Comparison of ENCODE assay signal across 18 cellular contexts in the genomic region with DNA sequence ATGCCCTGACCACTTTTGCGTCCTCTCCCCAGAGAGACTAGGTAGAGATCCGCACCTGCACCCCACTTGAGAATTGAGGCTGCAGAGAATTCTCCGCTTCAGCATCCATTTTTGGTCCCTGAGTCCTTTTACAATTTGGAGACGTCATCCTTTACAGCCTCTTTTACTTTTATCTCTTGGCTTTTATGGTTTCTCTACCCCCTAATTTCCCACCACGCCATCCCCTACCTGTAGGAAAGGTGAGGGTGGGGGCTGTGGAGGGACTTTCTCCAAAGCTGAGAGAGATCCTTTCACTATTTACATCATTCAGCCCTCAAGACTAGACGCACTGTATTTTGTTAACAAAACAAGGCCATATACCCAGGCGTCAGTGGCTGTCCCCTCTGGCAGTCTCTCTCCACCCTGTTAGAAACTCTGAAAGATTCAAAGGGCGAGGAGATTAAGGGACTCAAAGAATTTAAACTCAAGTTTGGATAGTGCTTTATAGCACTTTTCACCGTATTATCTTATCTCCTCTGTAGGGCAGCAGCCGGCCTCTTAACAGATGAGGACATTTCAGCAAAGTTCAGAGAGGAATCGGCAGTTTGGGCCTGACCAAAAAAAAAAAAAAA. TPM values are rescaled to one million over a fixed set of nuclear protein-coding genes. Genes with fewer than 3 reads are reported as not detected.
DNase-seq lines count a peak whose midpoint lies in the region; ATAC-seq and TF ChIP-seq lines count a peak whose summit lies in the region.
"Had no signal": no experiment of that assay in that cellular context is flagged by ENCODE, and none has a peak within 500 bp of the region (broad histone marks: within the 10 kb centered on the region; RNA-seq: fewer than 3 reads in every experiment).

No MANE protein-coding gene starts in this region.

- H3K4me3 ChIP-seq in PC-3 (ENCODE audit: low read length), result peak overlapping the region; percentile 81; the same call in 1 of the 2 replicates
- peak overlapping the region; percentile 76 for H3K4me3 ChIP-seq in fibroblast of villous mesenchyme (ENCODE audit: low read depth, low read length)
- H3K4me3 ChIP-seq in psoas muscle, result peak overlapping the region; percentile 87
- H3K4me3 ChIP-seq: ovary had no signal

- H3K79me2 ChIP-seq in PC-3 (ENCODE audit: low read length), result 0 out of 2 replicates have a peak, but pooled peaks cover 11% of the 10 kb centered on the region

- intact Hi-C loops in PC-3 (cut with micrococcal nuclease) (no loop called here), psoas muscle (cut with DNase I) (loop anchor here in 1 of 2 donors (10.0 kb wide), 1 partner anchor 151 kb away; no protein-coding TSS in a partner anchor)

- ATAC-seq in PC-3 (no peak), psoas muscle (no peak), left lobe of liver (no peak)
- no peak for ATAC-seq in stimulated activated naive CD8-positive, alpha-beta T cell treated with anti-CD3 and anti-CD28 coated beads, Interleukin-15, Interleukin-2, amounts not matched to agents 100 U/mL and 50 U/mL, for 24 hours
- ATAC-seq: heart right ventricle; stimulated activated memory B cell treated with anti-CD40 and anti-IgM and Interleukin-4, amounts not matched to agents 10 μg/mL and 1 μg/mL and 100 μg/mL, for 72 hours had no signal

- DNase-seq in ELF-1 (ENCODE audit: low read depth, low spot score) (peak; percentile 32), PC-3 (no peak), fibroblast of villous mesenchyme (ENCODE audit: low read depth) (no peak), psoas muscle (no peak), left lobe of liver (ENCODE audit: low spot score) (no peak), SHP77 treated with DMSO at 0.1 percent for 48 hours (lab: John Stamatoyannopoulos, UW) (no peak), cortex of kidney (lab: John Stamatoyannopoulos, UW) (no peak)
- DNase-seq in stimulated activated naive CD8-positive, alpha-beta T cell treated with anti-CD3 and anti-CD28 coated beads, Interleukin-15, Interleukin-2, amounts not matched to agents 100 U/mL and 50 U/mL, for 24 hours, result no peak
- DNase-seq: activated CD4-positive, alpha-beta memory T cell treated with anti-CD3 and anti-CD28 coated beads for 36 hours; CD4-positive, alpha-beta T cell; central memory CD4-positive, alpha-beta T cell; heart right ventricle; KBM-7; NCI-H1436; ovary; stimulated activated CD4-positive, alpha-beta T cell treated with anti-CD3 and anti-CD28 coated beads, Interleukin-4, amount 100 ng/mL, for 1 hour had no signal

- BruUV-seq in PC-3 (replicated peaks; lab: Mats Ljungman, UMichigan), result no TSS peak

- TF ChIP-seq CTCF in PC-3 (conservative IDR thresholded peaks at IDR 0.05; ENCODE audit: low read depth, low read length) (no peak), fibroblast of villous mesenchyme (IDR thresholded peaks at IDR 0.05; ENCODE audit: insufficient read depth, low read depth, low read length) (no peak), psoas muscle (IDR thresholded peaks at IDR 0.05) (no peak)

- peaks cover 21% of the 10 kb centered on the region for H3K27me3 ChIP-seq in PC-3 (ENCODE audit: low read length)
- peaks cover 6 to 57% (median 18%) of the 10 kb centered on the region in 3 donors for H3K27me3 ChIP-seq in psoas muscle (ENCODE audit: insufficient read depth in 3 of 3, low read length in 2 of 3)
- H3K27me3 ChIP-seq: ovary had no signal

- H3K4me2 ChIP-seq in PC-3 (ENCODE audit: low read length), result peak overlapping the region; percentile 94; the same call in 1 of the 2 replicates

- no peaks in the 10 kb centered on the region for H4K20me1 ChIP-seq in PC-3 (ENCODE audit: low read length)

- H3K9me3 ChIP-seq in PC-3 (ENCODE audit: low read length), result no peaks in the 10 kb centered on the region
- no peaks in the 10 kb centered on the region for H3K9me3 ChIP-seq in psoas muscle
- H3K9me3 ChIP-seq: heart right ventricle, ovary had no signal

- H2AFZ ChIP-seq in PC-3 (ENCODE audit: low read length), result no peak overlapping the region

- no peaks in the 10 kb centered on the region for H3K9me2 ChIP-seq in PC-3 (replicated peaks; ENCODE audit: low read length)

- no peaks in the 10 kb centered on the region for H3K36me3 ChIP-seq in PC-3 (ENCODE audit: low read depth, low read length)
- peaks cover 0 to 9% of the 10 kb centered on the region in 2 donors for H3K36me3 ChIP-seq in psoas muscle (ENCODE audit: insufficient read depth in 1 of 2, low read depth in 1 of 2)
- H3K36me3 ChIP-seq: ovary had no signal

- H3K27ac ChIP-seq in PC-3 (ENCODE audit: low read length) (no peak overlapping the region), psoas muscle (no peak overlapping the region)
- H3K27ac ChIP-seq: heart right ventricle, ovary had no signal

- no peaks in the 10 kb centered on the region for H3F3A ChIP-seq in PC-3 (ENCODE audit: low read length, unreplicated experiment)

- H3K9ac ChIP-seq in PC-3 (ENCODE audit: low read length), result no peak overlapping the region

- 65 to 80% (median 73%) methylated on average over 11 of the region's 11 CpGs for WGBS in psoas muscle, 3 donors

- H3K4me1 ChIP-seq in PC-3 (ENCODE audit: insufficient read depth, low read length) (no peaks in the 10 kb centered on the region), psoas muscle (no peaks in the 10 kb centered on the region)

- CTCF ChIA-PET in PC-3 (lab: Charles Lee), result no interaction called here

- POLR2A ChIA-PET in PC-3 (lab: Charles Lee; ENCODE audit: unreplicated experiment), result no interaction called here

RNA-seq across cellular contexts. Expression of a gene that starts 1.7 kb away (rescaled TPM):
- total RNA-seq in PC-3 (2014; rRNA removed) (4.1 and 4.9 TPM in 2 replicates), fibroblast of villous mesenchyme (0.32 and 0.43 TPM in 2 replicates), psoas muscle (1 to 10 TPM; 1.6 to 3.6 (median 2.0) TPM), left lobe of liver (not detected)
- 1 to 10 TPM in 2 of 3 donors, under 1 TPM in 1; 0.90 to 1.4 (median 1.2) TPM for polyA plus RNA-seq in psoas muscle
- total RNA-seq: activated CD4-positive, alpha-beta memory T cell treated with anti-CD3 and anti-CD28 coated beads for 36 hours; endothelial cell of umbilical vein had no signal
- polyA plus RNA-seq: endothelial cell of umbilical vein had no signal
